8 cellular contexts compared by ENCODE assay signal in the genomic region with DNA sequence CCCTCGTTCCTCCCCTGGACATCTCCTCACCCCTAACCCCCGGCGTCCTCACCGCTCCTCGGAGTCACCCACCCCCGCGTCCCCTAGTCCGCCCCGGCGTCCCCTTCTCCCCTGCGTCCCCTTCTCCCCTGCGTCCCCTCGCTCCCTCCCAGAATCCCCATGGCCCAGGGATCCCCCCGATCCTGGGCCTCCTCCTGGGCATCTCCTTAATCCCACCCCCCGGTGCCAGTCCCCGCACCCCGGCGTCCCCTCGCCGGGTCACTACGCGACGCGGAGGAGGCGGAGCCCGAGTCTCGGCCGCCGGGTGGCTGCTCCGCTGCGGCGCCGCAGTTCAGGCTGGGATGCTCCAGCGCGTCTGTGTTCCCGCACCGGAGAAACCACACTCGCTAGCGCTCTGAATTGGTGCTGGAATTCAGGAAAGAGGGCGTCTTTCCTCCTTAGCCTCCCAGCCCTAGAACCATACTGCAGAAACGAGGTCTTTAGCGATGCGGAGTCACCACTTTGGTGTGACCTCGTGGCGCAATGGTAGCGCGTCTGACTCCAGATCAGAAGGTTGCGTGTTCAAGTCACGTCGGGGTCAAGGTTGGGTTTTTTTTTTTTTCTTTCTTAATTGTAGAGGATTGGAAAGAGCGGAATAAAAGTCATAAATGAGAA. TPM values are rescaled to one million over a fixed set of nuclear protein-coding genes. Genes with fewer than 3 reads are reported as not detected.
DNase-seq lines count a peak whose midpoint lies in the region; ATAC-seq lines count a peak whose summit lies in the region.

No MANE protein-coding gene starts in this region.

- peak overlapping the region; percentile 89 for H3K4me3 Mint-ChIP-seq in activated naive CD4-positive, alpha-beta T cell treated with anti-CD3 and anti-CD28 coated beads, Interleukin-2, amount 50 U/mL, for 24 hours

- H3K27me3 Mint-ChIP-seq in activated naive CD4-positive, alpha-beta T cell treated with anti-CD3 and anti-CD28 coated beads, Interleukin-2, amount 50 U/mL, for 24 hours, result peaks cover 2% of the 10 kb centered on the region

- peak overlapping the region; percentile 26 for H3K9ac ChIP-seq in SK-N-MC (ENCODE audit: insufficient read length)

- peak overlapping the region; percentile 100 for H3K27ac Mint-ChIP-seq in activated naive CD4-positive, alpha-beta T cell treated with anti-CD3 and anti-CD28 coated beads, Interleukin-2, amount 50 U/mL, for 24 hours

- peaks cover 11% of the 10 kb centered on the region for H3K4me1 Mint-ChIP-seq in activated naive CD4-positive, alpha-beta T cell treated with anti-CD3 and anti-CD28 coated beads, Interleukin-2, amount 50 U/mL, for 24 hours

- no peaks in the 10 kb centered on the region for H3K9me3 ChIP-seq in MG63
- no peaks in the 10 kb centered on the region for H3K9me3 ChIP-seq in SK-N-MC (ENCODE audit: low read depth, low read length)

- H3K36me3 ChIP-seq in MG63, result no peaks in the 10 kb centered on the region
- no peaks in the 10 kb centered on the region for H3K36me3 ChIP-seq in SK-N-MC (ENCODE audit: insufficient read depth, low read length)

- H3K4me3 ChIP-seq in MG63, result peak overlapping the region; percentile 57
- peak overlapping the region; percentile 85 for H3K4me3 ChIP-seq in SK-N-MC

- H3K27me3 ChIP-seq in MG63, result no peaks in the 10 kb centered on the region

- peaks cover 2% of the 10 kb centered on the region for H3K36me3 Mint-ChIP-seq in activated naive CD4-positive, alpha-beta T cell treated with anti-CD3 and anti-CD28 coated beads, Interleukin-2, amount 50 U/mL, for 24 hours

- H3K9me3 Mint-ChIP-seq in activated naive CD4-positive, alpha-beta T cell treated with anti-CD3 and anti-CD28 coated beads, Interleukin-2, amount 50 U/mL, for 24 hours, result no peaks in the 10 kb centered on the region

- peak; percentile 67 for ATAC-seq in GM21825 (IDR thresholded peaks at IDR 0.05; ENCODE audit: unreplicated experiment)

- peak overlapping the region; percentile 31; the same call in 1 of the 2 replicates for H3K27ac ChIP-seq in SK-N-MC

- DNase-seq in DMS114 treated with DMSO at 0.1 percent for 48 hours (lab: John Stamatoyannopoulos, UW; ENCODE audit: unreplicated experiment) (peak; percentile 25), MG63 (peak; percentile 82), SK-N-MC (ENCODE audit: low read depth, low spot score) (peak; percentile 64), glomerular endothelial cell (ENCODE audit: extremely low read depth, low read depth, low spot score) (peak; percentile 72), non-pigmented ciliary epithelial cell (ENCODE audit: low read depth) (peak; percentile 67), superior temporal gyrus (ENCODE audit: extremely low spot score) (peak; percentile 98)

RNA-seq across cellular contexts. Expression of a gene that starts 25.9 kb away (rescaled TPM):
- 8.1 and 12.0 TPM in 2 replicates for total RNA-seq in MG63 (2014; rRNA removed; shearing (Covaris generic); ENCODE audit: low replicate concordance)
- total RNA-seq in glomerular endothelial cell, result 0.29 and 0.35 TPM in 2 replicates

Comparison
In these comparisons a context has a peak if more than half of its experiments do, and no peak if none do; other contexts are left out.
1. Peak in every context shown above with its lines: DNase-seq, ATAC-seq, H3K4me3 ChIP-seq and H3K27ac ChIP-seq.
2. DNase-seq: peak in every context shown above with its lines; median percentile 98 in superior temporal gyrus; 82 in MG63; 72 in glomerular endothelial cell; 67 in non-pigmented ciliary epithelial cell; 64 in SK-N-MC; 25 in DMS114 treated with DMSO at 0.1 percent for 48 hours.